In the genomic region with DNA sequence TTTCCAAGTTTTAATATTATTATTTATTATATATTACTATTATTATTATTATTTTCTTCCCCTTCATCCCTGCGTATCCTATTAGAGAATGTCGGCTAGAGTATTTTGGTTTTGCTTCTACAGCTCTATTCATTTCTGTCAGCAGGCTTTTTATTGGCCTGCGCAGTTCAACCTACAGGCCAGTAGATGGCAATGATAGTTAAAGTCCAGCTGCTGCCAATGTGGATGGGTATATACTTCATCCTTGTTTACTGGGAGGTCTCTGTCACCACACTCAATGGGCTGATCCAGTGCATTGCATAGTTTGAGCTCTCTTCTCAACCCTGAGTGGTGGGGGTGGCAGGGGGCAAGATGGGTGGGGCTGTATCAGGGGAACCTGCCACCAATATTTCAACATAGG, we compare ENCODE assay signal across 8 cellular contexts.
A peak's percentile ranks its signal among the peaks of the same experiment; 100 is the strongest.
DNase-seq lines count a peak whose midpoint lies in the region; TF ChIP-seq lines count a peak whose summit lies in the region.

No MANE protein-coding gene starts in this region.

- H3K27ac ChIP-seq in WERI-Rb-1 (no peak overlapping the region), mesendoderm (ENCODE audit: low read depth, low read length) (no peak overlapping the region)

- DNase-seq in SKM-1 treated with dmso at 0.1 percent for 144 hours (lab: John Stamatoyannopoulos, UW; ENCODE audit: unreplicated experiment) (peak; percentile 27), SKM-1 (lab: John Stamatoyannopoulos, UW; ENCODE audit: unreplicated experiment) (no peak), WERI-Rb-1 (peak; percentile 21), mesendoderm (peak; percentile 71), COR-L47 (lab: John Stamatoyannopoulos, UW) (no peak), NCI-H345 treated with DMSO at 0.1 percent for 48 hours (lab: John Stamatoyannopoulos, UW; ENCODE audit: unreplicated experiment) (no peak), GDM1 (lab: John Stamatoyannopoulos, UW) (no peak)

- no peak overlapping the region for H3K4me2 ChIP-seq in mesendoderm (ENCODE audit: low read length)

- peaks cover 5% of the 10 kb centered on the region for H3K27me3 ChIP-seq in WERI-Rb-1 (ENCODE audit: insufficient read depth, low read depth, severe bottlenecking)
- no peaks in the 10 kb centered on the region for H3K27me3 ChIP-seq in mesendoderm (ENCODE audit: insufficient read depth, low read length, poor library complexity)

- H2AK5ac ChIP-seq in mesendoderm (ENCODE audit: low read length) = no peak overlapping the region

- H3K79me1 ChIP-seq in mesendoderm (ENCODE audit: low read length) = no peaks in the 10 kb centered on the region

- H3K9ac ChIP-seq in mesendoderm (ENCODE audit: low read length) = no peak overlapping the region

- H3K36me3 ChIP-seq in WERI-Rb-1 (no peaks in the 10 kb centered on the region), mesendoderm (ENCODE audit: control insufficient read depth, insufficient read depth, low read length) (no peaks in the 10 kb centered on the region)

- H2BK120ac ChIP-seq in mesendoderm (ENCODE audit: low read depth, low read length) = no peak overlapping the region

- no peak overlapping the region for H3K23ac ChIP-seq in mesendoderm (ENCODE audit: low read length)

- no peak overlapping the region for H4K8ac ChIP-seq in mesendoderm (ENCODE audit: low read depth, low read length)

- H3K4me1 ChIP-seq in mesendoderm (ENCODE audit: control insufficient read depth, low read depth, low read length) = no peaks in the 10 kb centered on the region

- WGBS in mesendoderm (ENCODE audit: extremely low coverage, insufficient coverage, low lambda C conversion rate) = no CpG with 5 or more reads among the region's 3 CpGs

- no peak overlapping the region for H3K56ac ChIP-seq in mesendoderm (ENCODE audit: low read length)

- TF ChIP-seq CTCF in WERI-Rb-1 (IDR thresholded peaks at IDR 0.05; ENCODE audit: low read depth, low read length) = peak; percentile 51

- H2BK15ac ChIP-seq in mesendoderm (replicated peaks; ENCODE audit: low read depth) = no peak overlapping the region

- no peak overlapping the region for H3K4ac ChIP-seq in mesendoderm (ENCODE audit: low read depth, low read length)

- no peak overlapping the region for H4K5ac ChIP-seq in mesendoderm (ENCODE audit: low read length)

- H2BK5ac ChIP-seq in mesendoderm (ENCODE audit: low read length) = no peak overlapping the region

- TF ChIP-seq RAD21 in Ishikawa (IDR thresholded peaks at IDR 0.05; ENCODE audit: low read depth) = peak; percentile 73

- H3K4me3 ChIP-seq in WERI-Rb-1 (ENCODE audit: low read depth, low read length) (no peak overlapping the region), mesendoderm (ENCODE audit: low read length) (no peak overlapping the region)

- no peak for TF ChIP-seq EP300 in Ishikawa (IDR thresholded peaks at IDR 0.05; ENCODE audit: borderline replicate concordance)

- H3K9me3 ChIP-seq in WERI-Rb-1 (ENCODE audit: severe bottlenecking) = peaks cover 9% of the 10 kb centered on the region

- H3K18ac ChIP-seq in mesendoderm (ENCODE audit: low read length) = no peak overlapping the region

- no peaks in the 10 kb centered on the region for H3K79me2 ChIP-seq in mesendoderm (ENCODE audit: control insufficient read depth, insufficient read depth, low read length)

TF ChIP-seq in Ishikawa, 13 proteins besides CTCF, POLR2A, EP300 and RAD21:
- no peak for TF ChIP-seq YY1 (IDR thresholded peaks at IDR 0.05; ENCODE audit: low read depth)
- TF ChIP-seq NFIC (IDR thresholded peaks at IDR 0.05) = no peak
- TF ChIP-seq TEAD4 (IDR thresholded peaks at IDR 0.05) = no peak
- no peak for TF ChIP-seq ZBTB7A (IDR thresholded peaks at IDR 0.05; ENCODE audit: low read depth)
- TF ChIP-seq USF1 (IDR thresholded peaks at IDR 0.05) = no peak
- no peak for TF ChIP-seq CEBPB (IDR thresholded peaks at IDR 0.05)
- TF ChIP-seq REST (IDR thresholded peaks at IDR 0.05; ENCODE audit: low read depth) = no peak
- TF ChIP-seq, protein P1, sequence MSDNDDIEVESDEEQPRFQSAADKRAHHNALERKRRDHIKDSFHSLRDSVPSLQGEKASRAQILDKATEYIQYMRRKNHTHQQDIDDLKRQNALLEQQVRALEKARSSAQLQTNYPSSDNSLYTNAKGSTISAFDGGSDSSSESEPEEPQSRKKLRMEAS (IDR thresholded peaks at IDR 0.05) = no peak
- no peak for TF ChIP-seq CREB1 (IDR thresholded peaks at IDR 0.05; ENCODE audit: low read depth)
- no peak for TF ChIP-seq FOXM1 (IDR thresholded peaks at IDR 0.05; ENCODE audit: borderline replicate concordance, low read depth)
- TF ChIP-seq TAF1 (IDR thresholded peaks at IDR 0.05; ENCODE audit: low read depth) = no peak
- TF ChIP-seq TCF12 (IDR thresholded peaks at IDR 0.05; ENCODE audit: low read depth) = no peak
- TF ChIP-seq EGR1 (IDR thresholded peaks at IDR 0.05) = no peak

Comparison
In these comparisons a context has a peak if more than half of its experiments do, and no peak if none do; other contexts are left out.
1. DNase-seq: peak in SKM-1 treated with dmso at 0.1 percent for 144 hours (single experiment), WERI-Rb-1 (single experiment) and mesendoderm (single experiment); none in SKM-1 (single experiment), COR-L47 (single experiment), NCI-H345 treated with DMSO at 0.1 percent for 48 hours (single experiment) and GDM1 (single experiment).